Comparison of ENCODE assay signal across 16 cellular contexts in the genomic region with DNA sequence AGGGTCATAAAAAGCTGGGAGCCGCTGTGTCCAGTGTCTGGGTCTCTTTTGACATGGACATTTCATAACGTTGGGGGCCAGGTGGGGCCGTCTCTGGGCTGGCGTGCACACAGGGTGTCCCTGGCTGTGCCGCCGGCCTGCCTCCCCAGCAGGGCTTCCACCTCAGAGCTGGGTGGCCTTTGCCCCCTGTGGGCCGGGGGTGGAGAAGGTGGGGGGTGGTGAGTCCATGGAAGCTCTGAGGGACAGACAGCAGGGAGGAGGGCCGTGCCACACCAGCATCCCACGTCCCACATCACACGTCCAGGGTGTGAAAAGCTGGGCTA. TPM values are rescaled to one million over a fixed set of nuclear protein-coding genes. Genes with fewer than 3 reads are reported as not detected.
DNase-seq lines count a peak whose midpoint lies in the region; ATAC-seq and TF ChIP-seq lines count a peak whose summit lies in the region.
"Had no signal": no experiment of that assay in that cellular context is flagged by ENCODE, and none has a peak within 500 bp of the region (broad histone marks: within the 10 kb centered on the region; RNA-seq: fewer than 3 reads in every experiment).

No MANE protein-coding gene starts in this region.

- H3K36me3 Mint-ChIP-seq in activated naive CD8-positive, alpha-beta T cell = no peaks in the 10 kb centered on the region
- no peaks in the 10 kb centered on the region for H3K36me3 Mint-ChIP-seq in activated naive CD8-positive, alpha-beta T cell treated with anti-CD3 and anti-CD28 coated beads, Interleukin-2, amount 50 U/mL, for 24 hours (ENCODE audit: low read depth)
- no peaks in the 10 kb centered on the region for H3K36me3 Mint-ChIP-seq in GM23338 (ENCODE audit: low read depth)
- peaks cover 8% of the 10 kb centered on the region for H3K36me3 Mint-ChIP-seq in dendritic cell treated with granulocyte-macrophage colony-stimulating factor and Interleukin-4, amounts not matched to agents 40 ng/mL and 50 ng/mL, for 4 days (ENCODE audit: low read depth)
- H3K36me3 Mint-ChIP-seq: mesothelial cell of epicardium; stimulated activated memory B cell treated with anti-CD40 and anti-IgM and Interleukin-4, amounts not matched to agents 10 μg/mL and 1 μg/mL and 100 μg/mL, for 72 hours had no signal

- DNase-seq in activated naive CD8-positive, alpha-beta T cell treated with anti-CD3 and anti-CD28 coated beads, Interleukin-2, amount 50 U/mL, for 24 hours = no peak
- no peak for DNase-seq in GM23338 (ENCODE audit: low spot score)
- no peak for DNase-seq in gastrocnemius medialis
- DNase-seq in NCI-H2227 (lab: John Stamatoyannopoulos, UW; ENCODE audit: unreplicated experiment) = no peak
- no peak for DNase-seq in NCI-H774 (lab: John Stamatoyannopoulos, UW)
- DNase-seq: central memory CD4-positive, alpha-beta T cell; NCI-H1694; NCI-H748 treated with DMSO at 0.1 percent for 48 hours; PC-3; SIG-M5 had no signal

- intact Hi-C loops in dendritic cell treated with granulocyte-macrophage colony-stimulating factor and Interleukin-4, amounts not matched to agents 40 ng/mL and 50 ng/mL, for 4 days (cut with micrococcal nuclease) = loop anchor here (2.0 to 10.0 kb wide), 3 partner anchors 14 to 52 kb away; a partner anchor contains a TSS
- intact Hi-C loops in gastrocnemius medialis (cut with DNase I; ENCODE audit: low total_unique reads) = loop anchor here (2.0 kb wide), 2 partner anchors 20 to 484 kb away; a partner anchor contains a TSS

- no peak overlapping the region for H2AFZ ChIP-seq in GM23338

- no peak for TF ChIP-seq CTCF in GM23338 (conservative IDR thresholded peaks at IDR 0.05; ENCODE audit: low read depth in 2 of 2)
- TF ChIP-seq CTCF in gastrocnemius medialis (IDR thresholded peaks at IDR 0.05 in 4 of 5, conservative IDR thresholded peaks at IDR 0.05 in 1 of 5) = no peak

- no peak for ATAC-seq in activated naive CD8-positive, alpha-beta T cell treated with anti-CD3 and anti-CD28 coated beads, Interleukin-2, amount 50 U/mL, for 24 hours
- ATAC-seq in GM23338 = no peak
- no peak for ATAC-seq in gastrocnemius medialis
- ATAC-seq in GM18520 (IDR thresholded peaks at IDR 0.05; ENCODE audit: unreplicated experiment) = no peak

- peaks cover 48% of the 10 kb centered on the region for H3K4me1 Mint-ChIP-seq in activated naive CD8-positive, alpha-beta T cell (ENCODE audit: low read depth)
- H3K4me1 Mint-ChIP-seq in activated naive CD8-positive, alpha-beta T cell treated with anti-CD3 and anti-CD28 coated beads, Interleukin-2, amount 50 U/mL, for 24 hours = peaks cover 41% of the 10 kb centered on the region
- H3K4me1 Mint-ChIP-seq in GM23338 = peaks cover 15% of the 10 kb centered on the region
- peaks cover 82% of the 10 kb centered on the region for H3K4me1 Mint-ChIP-seq in dendritic cell treated with granulocyte-macrophage colony-stimulating factor and Interleukin-4, amounts not matched to agents 40 ng/mL and 50 ng/mL, for 4 days (ENCODE audit: low read depth)

- 0 out of 2 replicates have a peak, but pooled peaks cover 6% of the 10 kb centered on the region for H3F3A ChIP-seq in GM23338 (replicated peaks; ENCODE audit: low read depth)

- peak overlapping the region; percentile 97; the same call in 1 of the 2 replicates for H3K4me2 ChIP-seq in GM23338

- H3K36me3 ChIP-seq in GM23338 (ENCODE audit: insufficient read depth) = no peaks in the 10 kb centered on the region
- H3K36me3 ChIP-seq in gastrocnemius medialis = no peaks in the 10 kb centered on the region

- in situ Hi-C loops in gastrocnemius medialis (cut with MboI; ENCODE audit: low sequenced_read_pairs in 4 of 4) = no loop called here

- no peaks in the 10 kb centered on the region for H3K27me3 Mint-ChIP-seq in activated naive CD8-positive, alpha-beta T cell
- no peaks in the 10 kb centered on the region for H3K27me3 Mint-ChIP-seq in activated naive CD8-positive, alpha-beta T cell treated with anti-CD3 and anti-CD28 coated beads, Interleukin-2, amount 50 U/mL, for 24 hours
- H3K27me3 Mint-ChIP-seq in GM23338 (ENCODE audit: insufficient read depth, low read depth, poor library complexity) = peaks cover 31% of the 10 kb centered on the region
- H3K27me3 Mint-ChIP-seq in dendritic cell treated with granulocyte-macrophage colony-stimulating factor and Interleukin-4, amounts not matched to agents 40 ng/mL and 50 ng/mL, for 4 days = peaks cover 7% of the 10 kb centered on the region
- H3K27me3 Mint-ChIP-seq: stimulated activated memory B cell treated with anti-CD40 and anti-IgM and Interleukin-4, amounts not matched to agents 10 μg/mL and 1 μg/mL and 100 μg/mL, for 72 hours had no signal

- H3K27ac Mint-ChIP-seq in activated naive CD8-positive, alpha-beta T cell = no peak overlapping the region
- no peak overlapping the region for H3K27ac Mint-ChIP-seq in activated naive CD8-positive, alpha-beta T cell treated with anti-CD3 and anti-CD28 coated beads, Interleukin-2, amount 50 U/mL, for 24 hours
- H3K27ac Mint-ChIP-seq in GM23338 = no peak overlapping the region
- peak overlapping the region; percentile 98 for H3K27ac Mint-ChIP-seq in dendritic cell treated with granulocyte-macrophage colony-stimulating factor and Interleukin-4, amounts not matched to agents 40 ng/mL and 50 ng/mL, for 4 days
- H3K27ac Mint-ChIP-seq: mesothelial cell of epicardium; stimulated activated memory B cell treated with anti-CD40 and anti-IgM and Interleukin-4, amounts not matched to agents 10 μg/mL and 1 μg/mL and 100 μg/mL, for 72 hours; T-helper 1 cell treated with Interleukin-12 subunit alpha and Interleukin-12 subunit beta and Interleukin-4 antibody, amounts not matched to agents 30 μg/mL and 1 μg/mL, for 36 hours had no signal

- H3K4me1 ChIP-seq in GM23338 (ENCODE audit: insufficient read depth) (peaks cover 9% of the 10 kb centered on the region), gastrocnemius medialis (peaks cover 16 to 31% of the 10 kb centered on the region in 2 donors)

- peaks cover 4% of the 10 kb centered on the region for H3K79me2 ChIP-seq in GM23338 (replicated peaks; ENCODE audit: insufficient read depth)

- no peaks in the 10 kb centered on the region for H3K9me3 ChIP-seq in gastrocnemius medialis

- H3K9me3 Mint-ChIP-seq in activated naive CD8-positive, alpha-beta T cell (ENCODE audit: low read depth) = no peaks in the 10 kb centered on the region
- H3K9me3 Mint-ChIP-seq in activated naive CD8-positive, alpha-beta T cell treated with anti-CD3 and anti-CD28 coated beads, Interleukin-2, amount 50 U/mL, for 24 hours = no peaks in the 10 kb centered on the region
- H3K9me3 Mint-ChIP-seq in GM23338 = no peaks in the 10 kb centered on the region
- H3K9me3 Mint-ChIP-seq in dendritic cell treated with granulocyte-macrophage colony-stimulating factor and Interleukin-4, amounts not matched to agents 40 ng/mL and 50 ng/mL, for 4 days = no peaks in the 10 kb centered on the region
- H3K9me3 Mint-ChIP-seq: mesothelial cell of epicardium; stimulated activated memory B cell treated with anti-CD40 and anti-IgM and Interleukin-4, amounts not matched to agents 10 μg/mL and 1 μg/mL and 100 μg/mL, for 72 hours; T-helper 1 cell treated with Interleukin-12 subunit alpha and Interleukin-12 subunit beta and Interleukin-4 antibody, amounts not matched to agents 30 μg/mL and 1 μg/mL, for 36 hours had no signal

- no peaks in the 10 kb centered on the region for H3K9me2 ChIP-seq in GM23338 (ENCODE audit: insufficient read depth)

- no peak overlapping the region for H3K27ac ChIP-seq in GM23338 (ENCODE audit: low read depth)
- H3K27ac ChIP-seq in gastrocnemius medialis = peak overlapping the region; percentile 82 to 96 (median 88)

- peaks cover 10% of the 10 kb centered on the region for H3K27me3 ChIP-seq in GM23338 (ENCODE audit: insufficient read depth)
- no peaks in the 10 kb centered on the region for H3K27me3 ChIP-seq in gastrocnemius medialis

- H3K4me3 Mint-ChIP-seq in activated naive CD8-positive, alpha-beta T cell = peak overlapping the region; percentile 17
- no peak overlapping the region for H3K4me3 Mint-ChIP-seq in activated naive CD8-positive, alpha-beta T cell treated with anti-CD3 and anti-CD28 coated beads, Interleukin-2, amount 50 U/mL, for 24 hours
- no peak overlapping the region; the same call in 1 of the 3 replicates for H3K4me3 Mint-ChIP-seq in GM23338
- H3K4me3 Mint-ChIP-seq in dendritic cell treated with granulocyte-macrophage colony-stimulating factor and Interleukin-4, amounts not matched to agents 40 ng/mL and 50 ng/mL, for 4 days = peak overlapping the region; percentile 86

- H4K20me1 ChIP-seq in GM23338 (replicated peaks; ENCODE audit: insufficient read depth) = no peaks in the 10 kb centered on the region

- H3K4me3 ChIP-seq in GM23338 = peak overlapping the region; percentile 96; the same call in 1 of the 2 replicates
- peak overlapping the region in 1 of 4 donors; percentile 68 for H3K4me3 ChIP-seq in gastrocnemius medialis

- TF ChIP-seq POLR2A in gastrocnemius medialis (IDR thresholded peaks at IDR 0.05) = no peak

TF ChIP-seq in GM23338, 12 proteins besides CTCF, POLR2A, EP300 and RAD21 (continues in another document):
- TF ChIP-seq CREB1 (CRISPR knock-in tag; IDR thresholded peaks at IDR 0.05; ENCODE audit: low read depth) (no peak), STAT1 (IDR thresholded peaks at IDR 0.05; ENCODE audit: unreplicated experiment) (no peak)

RNA-seq across cellular contexts. Expression of a gene that starts 0.9 kb away (rescaled TPM):
- 19.2 and 19.4 TPM in 2 replicates for total RNA-seq in GM23338 (2014; rRNA removed; shearing (Covaris generic))
- polyA plus RNA-seq in GM23338 (2016; fragmentation: Nextera tagmentation; extraction: Ambion mirVana) = 10.0 and 10.3 TPM in 2 replicates
- total RNA-seq in gastrocnemius medialis = 1 to 10 TPM; 1.2 to 2.2 (median 1.6) TPM

RNA-seq across cellular contexts. Expression of a gene that starts 19.0 kb away (rescaled TPM):
- 39.6 and 43.4 TPM in 2 replicates for total RNA-seq in GM23338 (2014; rRNA removed; shearing (Covaris generic))
- polyA plus RNA-seq in GM23338 (2016; fragmentation: Nextera tagmentation; extraction: Ambion mirVana) = 24.9 and 27.8 TPM in 2 replicates
- 10 to 100 TPM; 22.9 to 32.5 (median 26.1) TPM for total RNA-seq in gastrocnemius medialis

RNA-seq across cellular contexts. Expression of a gene that starts 19.1 kb away (rescaled TPM):
- 15.4 and 22.3 TPM in 2 replicates for total RNA-seq in GM23338 (2014; rRNA removed; shearing (Covaris generic))
- polyA plus RNA-seq in GM23338 (2016; fragmentation: Nextera tagmentation; extraction: Ambion mirVana) = 25.7 and 33.6 TPM in 2 replicates
- total RNA-seq in gastrocnemius medialis = 10 to 100 TPM; 11.1 to 17.7 (median 14.1) TPM

RNA-seq across cellular contexts. Expression of a gene that starts 24.3 kb away (rescaled TPM):
- total RNA-seq in GM23338 (2014; rRNA removed; shearing (Covaris generic)) = 144 and 149 TPM in 2 replicates
- 94.2 and 95.3 TPM in 2 replicates for polyA plus RNA-seq in GM23338 (2016; fragmentation: Nextera tagmentation; extraction: Ambion mirVana)
- 10 to 100 TPM in 3 of 4 donors, 1 to 10 TPM in 1; 9.0 to 16.3 (median 13.4) TPM for total RNA-seq in gastrocnemius medialis

RNA-seq across cellular contexts. Expression of a gene that starts 36.4 kb away (rescaled TPM):
- 228 and 275 TPM in 2 replicates for total RNA-seq in GM23338 (2014; rRNA removed; shearing (Covaris generic))
- polyA plus RNA-seq in GM23338 (2016; fragmentation: Nextera tagmentation; extraction: Ambion mirVana) = 281 and 285 TPM in 2 replicates
- total RNA-seq in gastrocnemius medialis = 10 to 100 TPM in 3 of 4 donors, 1 to 10 TPM in 1; 5.1 to 33.2 (median 28.7) TPM
- total RNA-seq: PC-3 had no signal

Comparison
In these comparisons a context has a peak if more than half of its experiments do, and no peak if none do; other contexts are left out.
1. H3K4me3 Mint-ChIP-seq: peak in activated naive CD8-positive, alpha-beta T cell (single experiment) and dendritic cell treated with granulocyte-macrophage colony-stimulating factor and Interleukin-4, amounts not matched to agents 40 ng/mL and 50 ng/mL, for 4 days (single experiment); none in activated naive CD8-positive, alpha-beta T cell treated with anti-CD3 and anti-CD28 coated beads, Interleukin-2, amount 50 U/mL, for 24 hours (single experiment) and GM23338 (single experiment).